ENCODE assay signal across 8 cellular contexts in genomic region chr11:123103326-123103980, GRCh38. TPM values are rescaled to one million over a fixed set of nuclear protein-coding genes. Genes with fewer than 3 reads are reported as not detected.
A peak's percentile ranks its signal among the peaks of the same experiment; 100 is the strongest.
DNase-seq lines count a peak whose midpoint lies in the region; TF ChIP-seq lines count a peak whose summit lies in the region.

No MANE protein-coding gene starts in this region.

- peak in 4 of 5 donors; percentile 50 to 55 (median 52) for DNase-seq in CD4-positive, alpha-beta memory T cell
- DNase-seq in HAP-1 (ENCODE audit: low spot score in 2 of 2) (peak; percentile 62 to 66), NCI-H524 treated with DMSO at 0.1 percent for 48 hours (lab: John Stamatoyannopoulos, UW) (peak; percentile 55), fibroblast of pulmonary artery (ENCODE audit: low read depth) (peak; percentile 83), GDM1 (lab: John Stamatoyannopoulos, UW) (no peak), NCI-H226 (no peak)
- peak; percentile 32 to 34 for DNase-seq in activated T-cell treated with anti-CD3 and anti-CD28 coated beads, Interleukin-2, amount 50 U/mL, for 48 hours

- intact Hi-C loops in CD4-positive, alpha-beta memory T cell (cut with micrococcal nuclease) = loop anchor here (1.0 kb wide), 5 partner anchors 16 to 158 kb away; partner anchors contain the start of gene HSPA8

- TF ChIP-seq RAD21 in neural cell (conservative IDR thresholded peaks at IDR 0.05) = peak; percentile 83

- H3K4me1 ChIP-seq in CD4-positive, alpha-beta memory T cell (ENCODE audit: insufficient read depth, low read length) = peaks cover 16% of the 10 kb centered on the region
- no peaks in the 10 kb centered on the region for H3K4me1 ChIP-seq in HAP-1

- POLR2A ChIA-PET in CD4-positive, alpha-beta memory T cell (lab: Charles Lee; ENCODE audit: partially characterized antibody) = interaction anchor here (0.9 to 14.1 kb wide), 11 partner anchors 9 to 144 kb away, joined by 3 to 236 read pairs (median 7); partner anchors contain the start of gene HSPA8

- H3K4me3 Mint-ChIP-seq in CD4-positive, alpha-beta memory T cell = no peak overlapping the region

- H4K20me1 ChIP-seq in neural cell (ENCODE audit: insufficient read depth) = no peaks in the 10 kb centered on the region

- TF ChIP-seq CTCF in fibroblast of pulmonary artery (IDR thresholded peaks at IDR 0.05; ENCODE audit: low read length, missing control alignments) (peak; percentile 72), neural cell (IDR thresholded peaks at IDR 0.05; ENCODE audit: poor library complexity, severe bottlenecking) (peak; percentile 83)

- TF ChIP-seq EP300 in neural cell (conservative IDR thresholded peaks at IDR 0.05; ENCODE audit: poor library complexity, severe bottlenecking) = no peak

- peak overlapping the region in 3 of 7 donors; percentile 1 to 85 (median 59) for H3K27ac Mint-ChIP-seq in CD4-positive, alpha-beta memory T cell

- H3K9me3 Mint-ChIP-seq in CD4-positive, alpha-beta memory T cell = no peaks in the 10 kb centered on the region

- no peaks in the 10 kb centered on the region for H3K9me3 ChIP-seq in CD4-positive, alpha-beta memory T cell (ENCODE audit: control insufficient read depth in 1 of 2, low read length in 2 of 2)
- no peaks in the 10 kb centered on the region for H3K9me3 ChIP-seq in HAP-1
- no peaks in the 10 kb centered on the region for H3K9me3 ChIP-seq in neural cell (ENCODE audit: low read length)

- no peak overlapping the region for H3K4me3 ChIP-seq in CD4-positive, alpha-beta memory T cell (ENCODE audit: low read length in 2 of 2)
- H3K4me3 ChIP-seq in HAP-1 (no peak overlapping the region), fibroblast of pulmonary artery (replicated peaks; ENCODE audit: low read depth, low read length) (no peak overlapping the region), neural cell (ENCODE audit: low read length) (no peak overlapping the region)

- H2AFZ ChIP-seq in neural cell (ENCODE audit: low read depth, low read length) = no peak overlapping the region

- H3F3A ChIP-seq in neural cell (ENCODE audit: insufficient read depth, low read length, poor library complexity, severe bottlenecking) = no peaks in the 10 kb centered on the region

- CTCF ChIA-PET in CD4-positive, alpha-beta memory T cell (lab: Charles Lee; ENCODE audit: partially characterized antibody) = interaction anchor here (0.7 to 16.6 kb wide), 26 partner anchors 7 to 475 kb away, joined by 3 to 414 read pairs (median 5); partner anchors contain the start of gene HSPA8

- H3K36me3 Mint-ChIP-seq in CD4-positive, alpha-beta memory T cell = peaks cover 0 to 3% of the 10 kb centered on the region in 2 donors

- in situ Hi-C loops in HAP-1 (cut with MboI; ENCODE audit: low sequenced_read_pairs) = loop anchor here (25.0 kb wide), 1 partner anchor 384 kb away; no protein-coding TSS in a partner anchor

- no peak overlapping the region for H3K27ac ChIP-seq in CD4-positive, alpha-beta memory T cell (ENCODE audit: low read depth, low read length)
- H3K27ac ChIP-seq in neural cell (ENCODE audit: low read length) = no peak overlapping the region

- no peaks in the 10 kb centered on the region for H3K79me2 ChIP-seq in neural cell (replicated peaks; ENCODE audit: insufficient read depth, low read length)

- H3K27me3 ChIP-seq in CD4-positive, alpha-beta memory T cell (ENCODE audit: insufficient read depth, low read length) = no peaks in the 10 kb centered on the region
- H3K27me3 ChIP-seq in HAP-1 (ENCODE audit: low read depth) = peaks cover 3% of the 10 kb centered on the region; the same call in 1 of the 2 replicates
- no peaks in the 10 kb centered on the region for H3K27me3 ChIP-seq in neural cell (ENCODE audit: insufficient read depth, low read depth, low read length)

- H3K4me2 ChIP-seq in neural cell (ENCODE audit: low read length) = no peak overlapping the region

- H3K9me2 ChIP-seq in neural cell (ENCODE audit: insufficient read depth, low read length) = no peaks in the 10 kb centered on the region

- no peaks in the 10 kb centered on the region for H3K36me3 ChIP-seq in CD4-positive, alpha-beta memory T cell (ENCODE audit: insufficient read depth, low read length)
- H3K36me3 ChIP-seq in HAP-1 (replicated peaks) (no peaks in the 10 kb centered on the region), neural cell (ENCODE audit: insufficient read depth, low read length) (no peaks in the 10 kb centered on the region)

- no peak overlapping the region for H3K9ac ChIP-seq in neural cell (ENCODE audit: low read length)

- peaks cover 17 to 37% (median 26%) of the 10 kb centered on the region in 4 donors for H3K4me1 Mint-ChIP-seq in CD4-positive, alpha-beta memory T cell

- H3K27me3 Mint-ChIP-seq in CD4-positive, alpha-beta memory T cell = no peaks in the 10 kb centered on the region

TF ChIP-seq in neural cell, 6 proteins besides CTCF, POLR2A, EP300 and RAD21:
- peak; percentile 85 for TF ChIP-seq SMC3 (conservative IDR thresholded peaks at IDR 0.05; ENCODE audit: poor library complexity)
- no peak for TF ChIP-seq POLR2AphosphoS5 (IDR thresholded peaks at IDR 0.05)

RNA-seq across cellular contexts. Expression of gene HSPA8, which starts 41.5 kb away (rescaled TPM):
- 100 to 1,000 TPM; 809 to 852 TPM for total RNA-seq in CD4-positive, alpha-beta memory T cell
- 1,000 to 10,000 TPM; 1,622 to 1,778 TPM for polyA plus RNA-seq in CD4-positive, alpha-beta memory T cell
- polyA plus RNA-seq in neural cell = 2,242 and 2,441 TPM in 2 replicates
- polyA minus RNA-seq in neural cell = 2,465 and 2,472 TPM in 2 replicates

Comparison
In these comparisons a context has a peak if more than half of its experiments do, and no peak if none do; other contexts are left out.
1. DNase-seq: peak in CD4-positive, alpha-beta memory T cell (4 of 5), HAP-1 (2 of 2), NCI-H524 treated with DMSO at 0.1 percent for 48 hours (single experiment), activated T-cell treated with anti-CD3 and anti-CD28 coated beads, Interleukin-2, amount 50 U/mL, for 48 hours (2 of 2) and fibroblast of pulmonary artery (single experiment); none in GDM1 (single experiment) and NCI-H226 (single experiment).